20 cellular contexts compared by ENCODE assay signal in the genomic region with DNA sequence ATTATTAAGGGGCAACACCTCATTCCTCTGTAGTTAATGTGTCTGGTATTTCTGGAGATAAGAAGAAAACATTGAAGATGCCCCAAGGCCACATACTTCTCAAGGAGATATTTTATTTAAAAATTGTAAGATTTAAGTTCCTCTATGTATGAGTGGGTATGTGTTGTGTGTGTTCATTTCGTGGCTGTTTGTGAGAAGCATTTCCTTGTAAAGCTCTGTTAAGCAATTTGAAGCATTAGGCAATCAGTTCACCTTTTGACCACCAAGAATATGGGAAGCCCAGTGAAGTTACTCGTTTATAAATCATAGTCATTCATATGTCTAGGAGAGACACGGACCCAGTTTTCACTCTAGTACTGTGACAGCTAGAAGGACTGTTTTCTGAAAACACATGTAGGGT.
"Had no signal": no experiment of that assay in that cellular context is flagged by ENCODE, and none has a peak within 500 bp of the region (broad histone marks: within the 10 kb centered on the region; RNA-seq: fewer than 3 reads in every experiment).

No MANE protein-coding gene starts in this region.

- H3K9me3 ChIP-seq: lower lobe of right lung, tibial nerve, uterus had no signal

- H3K27ac ChIP-seq: dorsolateral prefrontal cortex, foreskin keratinocyte, lower lobe of right lung, skin epidermis, tibial nerve, uterus had no signal

- H3K4me3 ChIP-seq: dorsolateral prefrontal cortex, lower lobe of right lung, skin epidermis, tibial nerve, uterus had no signal

- ATAC-seq: activated CD4-positive, CD25-positive, alpha-beta regulatory T cell treated with anti-CD3 and anti-CD28 coated beads, Interleukin-2, amount 50 U/mL, for 24 hours; foreskin keratinocyte; lower lobe of right lung; natural killer cell treated with Interleukin-12 subunit alpha and Interleukin-12 subunit beta and Interleukin-15 and Interleukin-18, amount 100 ng/mL, for 72 hours had no signal

- H3K27me3 ChIP-seq: foreskin keratinocyte, tibial nerve, uterus had no signal

- FAIRE-seq: colon had no signal

- H3K4me1 ChIP-seq: foreskin keratinocyte, lower lobe of right lung had no signal

- H3K36me3 ChIP-seq: lower lobe of right lung, tibial nerve, uterus had no signal

- DNase-seq: activated CD4-positive, alpha-beta T cell treated with anti-CD3 and anti-CD28 coated beads, Interleukin-2, amount 50 U/mL, for 1 hour; activated CD8-positive, alpha-beta memory T cell treated with anti-CD3 and anti-CD28 coated beads for 24 hours; activated CD8-positive, alpha-beta memory T cell treated with anti-CD3 and anti-CD28 coated beads, Interleukin-2, amount 50 U/mL, for 48 hours; activated effector memory CD4-positive, alpha-beta T cell treated with Interleukin-2 at 50 U/mL for 16 hours; activated naive CD4-positive, alpha-beta T cell treated with anti-CD3 and anti-CD28 coated beads, Interleukin-2, amount 10 ng/mL, durations not matched to agents 7 days and 5 days; activated T-cell treated with anti-CD3 and anti-CD28 coated beads, Interleukin-2, amount 50 U/mL, for 48 hours; aorta; dorsolateral prefrontal cortex; hippocampal formation; islet precursor cell; lower lobe of right lung; stimulated activated CD4-positive, alpha-beta T cell treated with anti-CD3 and anti-CD28 coated beads, Interleukin-15, amount 100 ng/mL, for 24 hours; stimulated activated CD4-positive, alpha-beta T cell treated with anti-CD3 and anti-CD28 coated beads, Interleukin-2, amount 100 ng/mL, for 48 hours; uterus had no signal
